9 cellular contexts compared by ENCODE assay signal in the genomic region with DNA sequence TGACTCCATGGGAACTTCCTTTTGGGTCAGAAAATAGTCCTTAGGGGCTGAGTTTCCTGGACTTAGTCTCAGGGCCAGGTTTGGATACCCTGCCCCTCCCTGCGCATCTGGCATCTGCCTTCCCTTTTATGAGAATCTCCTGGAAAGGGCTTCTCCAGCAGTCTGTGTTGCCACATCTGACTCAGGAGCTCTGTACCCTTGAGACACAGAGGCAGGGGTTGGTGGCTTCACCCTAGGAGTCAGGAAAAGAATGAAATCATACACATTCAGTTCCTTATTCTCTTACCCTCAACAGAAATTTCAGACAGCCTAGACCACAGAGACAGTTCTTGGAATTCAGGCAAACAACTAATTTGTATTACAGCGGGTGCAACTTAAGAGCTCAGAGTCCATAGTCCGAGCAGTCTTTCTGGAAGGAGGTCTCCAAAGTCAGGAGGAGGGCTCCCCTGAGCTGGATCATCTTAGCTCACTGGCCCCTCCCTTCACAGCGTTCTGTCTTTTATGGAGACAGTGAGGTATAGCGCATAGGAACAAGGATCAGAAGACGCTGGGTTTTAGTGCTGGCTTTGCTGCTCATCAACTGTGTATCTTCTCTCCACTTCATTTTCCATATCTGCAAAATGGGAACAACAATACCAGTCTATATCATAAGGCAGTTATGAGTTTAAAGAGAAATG. TPM values are rescaled to one million over a fixed set of nuclear protein-coding genes. Genes with fewer than 3 reads are reported as not detected.
DNase-seq lines count a peak whose midpoint lies in the region; ATAC-seq and TF ChIP-seq lines count a peak whose summit lies in the region.
"Had no signal": no experiment of that assay in that cellular context is flagged by ENCODE, and none has a peak within 500 bp of the region (broad histone marks: within the 10 kb centered on the region; RNA-seq: fewer than 3 reads in every experiment).

No MANE protein-coding gene starts in this region.

- no peaks in the 10 kb centered on the region for H3K27me3 Mint-ChIP-seq in chondrocyte (ENCODE audit: low read depth)
- peaks cover 39 to 60% (median 53%) of the 10 kb centered on the region in 5 donors for H3K27me3 Mint-ChIP-seq in naive thymus-derived CD4-positive, alpha-beta T cell
- H3K27me3 Mint-ChIP-seq in endodermal cell (ENCODE audit: insufficient read depth) = peaks cover 48% of the 10 kb centered on the region

- H3K4me1 Mint-ChIP-seq in chondrocyte (ENCODE audit: low read depth) = peaks cover 72% of the 10 kb centered on the region
- H3K4me1 Mint-ChIP-seq in naive thymus-derived CD4-positive, alpha-beta T cell = peaks cover 15 to 46% (median 30%) of the 10 kb centered on the region in 7 donors
- H3K4me1 Mint-ChIP-seq in endodermal cell = peaks cover 18% of the 10 kb centered on the region

- POLR2A ChIA-PET in naive thymus-derived CD4-positive, alpha-beta T cell (lab: Charles Lee) = no interaction called here

- H4K20me1 ChIP-seq in BLaER1 = no peaks in the 10 kb centered on the region

- H3K27me3 ChIP-seq in BLaER1 (no peaks in the 10 kb centered on the region), endodermal cell (ENCODE audit: control insufficient read depth, insufficient read depth, low read length, poor library complexity, severe bottlenecking) (peaks cover 20% of the 10 kb centered on the region)
- H3K27me3 ChIP-seq in naive thymus-derived CD4-positive, alpha-beta T cell (ENCODE audit: control insufficient read depth in 2 of 2, insufficient read depth in 2 of 2, low read length in 2 of 2) = peaks cover 10 to 21% of the 10 kb centered on the region in 2 donors

- no peak overlapping the region for H3K4me3 Mint-ChIP-seq in chondrocyte (ENCODE audit: unreplicated experiment)
- peak overlapping the region in 6 of 10 donors; percentile 20 to 70 (median 40) for H3K4me3 Mint-ChIP-seq in naive thymus-derived CD4-positive, alpha-beta T cell
- H3K4me3 Mint-ChIP-seq in endodermal cell = no peak overlapping the region

- ATAC-seq in naive thymus-derived CD4-positive, alpha-beta T cell = peak; percentile 39
- ATAC-seq in GM21737 (IDR thresholded peaks at IDR 0.05; ENCODE audit: unreplicated experiment) = no peak
- no peak for ATAC-seq in GM21423 (IDR thresholded peaks at IDR 0.05; ENCODE audit: unreplicated experiment)
- no peak for ATAC-seq in GM19351 (IDR thresholded peaks at IDR 0.05; ENCODE audit: unreplicated experiment)
- ATAC-seq: left lobe of liver had no signal

- H3K27ac ChIP-seq in BLaER1 (peak overlapping the region; percentile 62), endodermal cell (ENCODE audit: low read depth, low read length) (no peak overlapping the region)
- H3K27ac ChIP-seq in naive thymus-derived CD4-positive, alpha-beta T cell (ENCODE audit: low read depth, low read length) = no peak overlapping the region

- peak overlapping the region; percentile 94 for H3K4me2 ChIP-seq in BLaER1

- H3K27ac Mint-ChIP-seq in chondrocyte (ENCODE audit: unreplicated experiment) (peak overlapping the region; percentile 98), endodermal cell (no peak overlapping the region)
- H3K27ac Mint-ChIP-seq in naive thymus-derived CD4-positive, alpha-beta T cell = peak overlapping the region in 1 of 9 donors; percentile 31

- H3K4me1 ChIP-seq in BLaER1 (peaks cover 57% of the 10 kb centered on the region), endodermal cell (ENCODE audit: control insufficient read depth, insufficient read depth, low read length) (peaks cover 8% of the 10 kb centered on the region)
- H3K4me1 ChIP-seq in naive thymus-derived CD4-positive, alpha-beta T cell (ENCODE audit: control insufficient read depth in 2 of 2, insufficient read depth in 2 of 2, low read length in 2 of 2) = peaks cover 14 to 15% of the 10 kb centered on the region in 2 donors

- TF ChIP-seq CTCF in chondrocyte (IDR thresholded peaks at IDR 0.05) = no peak
- TF ChIP-seq CTCF in endodermal cell (conservative IDR thresholded peaks at IDR 0.05) = no peak

- H3K9me3 Mint-ChIP-seq in chondrocyte (ENCODE audit: low read depth) (no peaks in the 10 kb centered on the region), endodermal cell (no peaks in the 10 kb centered on the region)
- H3K9me3 Mint-ChIP-seq in naive thymus-derived CD4-positive, alpha-beta T cell = no peaks in the 10 kb centered on the region

- no peak overlapping the region; the same call in 1 of the 2 replicates for H3K9ac ChIP-seq in BLaER1
- no peak overlapping the region for H3K9ac ChIP-seq in endodermal cell (ENCODE audit: extremely low read depth, low read length, poor library complexity, severe bottlenecking)

- H3K4me3 ChIP-seq in BLaER1 = peak overlapping the region; percentile 91; the same call in 1 of the 2 replicates
- no peak overlapping the region for H3K4me3 ChIP-seq in naive thymus-derived CD4-positive, alpha-beta T cell (ENCODE audit: low read length)
- H3K4me3 ChIP-seq in endodermal cell (ENCODE audit: low read length) = no peak overlapping the region

- peaks cover 7% of the 10 kb centered on the region for H3K36me3 Mint-ChIP-seq in chondrocyte (ENCODE audit: low read depth)
- H3K36me3 Mint-ChIP-seq in naive thymus-derived CD4-positive, alpha-beta T cell = peaks cover 0 to 3% (median 0%) of the 10 kb centered on the region in 5 donors
- H3K36me3 Mint-ChIP-seq in endodermal cell (ENCODE audit: low read depth) = no peaks in the 10 kb centered on the region

- CTCF ChIA-PET in naive thymus-derived CD4-positive, alpha-beta T cell (lab: Charles Lee) = interaction anchor here (1.2 kb wide), 1 partner anchor 22 kb away, joined by 4 read pairs; no protein-coding TSS in a partner anchor

- 80 to 86% methylated on average over 5 to 6 of the region's 6 CpGs for WGBS in endodermal cell (ENCODE audit: insufficient coverage in 1 of 2, insufficient read length in 1 of 2), 2 experiments

- peak; percentile 94 for DNase-seq in NOMO-1 treated with DMSO at 0.1 percent for 48 hours (lab: John Stamatoyannopoulos, UW; ENCODE audit: unreplicated experiment)
- no peak for DNase-seq in chondrocyte (ENCODE audit: low spot score)
- no peak for DNase-seq in naive thymus-derived CD4-positive, alpha-beta T cell
- no peak for DNase-seq in endodermal cell

- H3K36me3 ChIP-seq in BLaER1 (peaks cover 5% of the 10 kb centered on the region), endodermal cell (ENCODE audit: control insufficient read depth, insufficient read depth, low read length) (no peaks in the 10 kb centered on the region)
- no peaks in the 10 kb centered on the region for H3K36me3 ChIP-seq in naive thymus-derived CD4-positive, alpha-beta T cell (ENCODE audit: control insufficient read depth in 2 of 3, insufficient read depth in 3 of 3, low read length in 3 of 3)

- intact Hi-C loops in naive thymus-derived CD4-positive, alpha-beta T cell (cut with micrococcal nuclease) = no loop called here

- H3K9me3 ChIP-seq in BLaER1 = no peaks in the 10 kb centered on the region
- no peaks in the 10 kb centered on the region for H3K9me3 ChIP-seq in naive thymus-derived CD4-positive, alpha-beta T cell (ENCODE audit: control insufficient read depth in 2 of 3, low read length in 3 of 3)
- H3K9me3 ChIP-seq in endodermal cell (ENCODE audit: control insufficient read depth, low read length) = no peaks in the 10 kb centered on the region

RNA-seq across cellular contexts. Expression of a gene that starts 3.0 kb away (rescaled TPM):
- 54.2 to 84.9 TPM (median 54.8 TPM) in 3 replicates for total RNA-seq in chondrocyte
- under 1 TPM; 0.42 to 0.97 (median 0.78) TPM for total RNA-seq in naive thymus-derived CD4-positive, alpha-beta T cell
- not detected for polyA plus RNA-seq in naive thymus-derived CD4-positive, alpha-beta T cell
- 1 to 10 TPM; 2.7 to 3.3 TPM for total RNA-seq in endodermal cell
- polyA plus RNA-seq in endodermal cell (2013, experiment 1 of 2) = 10.5 TPM
- 14.2 TPM for polyA plus RNA-seq in endodermal cell (2013, experiment 2 of 2)

RNA-seq across cellular contexts. Expression of a gene that starts 33.6 kb away (rescaled TPM):
- total RNA-seq in chondrocyte (30.5 to 31.7 TPM (median 30.5 TPM) in 3 replicates), endodermal cell (10 to 100 TPM; 20.9 to 21.7 TPM)
- 10 to 100 TPM; 44.6 to 70.9 (median 61.9) TPM for total RNA-seq in naive thymus-derived CD4-positive, alpha-beta T cell
- polyA plus RNA-seq in naive thymus-derived CD4-positive, alpha-beta T cell = 1 to 10 TPM; 5.6 to 6.3 TPM
- polyA plus RNA-seq in endodermal cell (2013, experiment 1 of 2) = 29.8 TPM
- polyA plus RNA-seq in endodermal cell (2013, experiment 2 of 2) = 25.8 TPM

Comparison
In these comparisons a context has a peak if more than half of its experiments do, and no peak if none do; other contexts are left out.
1. H3K4me3 Mint-ChIP-seq: peak in naive thymus-derived CD4-positive, alpha-beta T cell (6 of 10); none in chondrocyte (single experiment) and endodermal cell (single experiment).
2. RNA of a gene that starts 3.0 kb away (total RNA-seq): 54.2 to 84.9 TPM in chondrocyte; 2.7 to 3.3 TPM in endodermal cell and 0.42 to 0.97 TPM in naive thymus-derived CD4-positive, alpha-beta T cell; every median in the first group is over 10 times any median in the second.